ENCODE assay signal across 10 cellular contexts in the genomic region with DNA sequence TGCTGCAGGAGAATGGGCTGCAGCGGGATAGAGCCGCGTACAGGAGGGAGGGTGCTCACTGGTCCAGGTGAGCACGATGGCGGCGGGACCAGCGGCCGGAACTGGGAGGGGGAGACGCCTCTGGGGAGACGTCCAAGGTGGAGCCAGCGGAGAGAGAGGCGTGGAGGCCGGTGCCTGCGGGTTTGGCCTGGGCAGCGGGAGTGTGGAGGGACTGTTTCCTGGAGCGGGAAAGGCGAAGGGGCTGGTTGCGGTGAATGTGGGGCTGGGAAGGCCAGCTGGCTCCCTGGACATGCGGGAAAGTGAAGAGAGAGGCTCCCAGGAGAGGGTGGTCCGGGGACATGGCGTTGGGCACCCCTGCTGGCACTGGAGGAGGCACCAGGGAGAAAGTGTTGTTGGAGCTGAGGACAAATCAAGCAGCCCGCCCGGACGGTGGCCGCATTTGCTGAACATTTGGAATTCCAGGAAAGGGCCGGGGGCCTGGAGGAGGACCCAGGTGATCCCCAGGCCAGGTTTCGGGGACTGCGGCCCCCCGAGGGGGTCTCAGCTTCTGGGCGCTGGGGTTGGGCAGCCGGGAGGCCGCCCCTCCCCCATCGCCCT. TPM values are rescaled to one million over a fixed set of nuclear protein-coding genes. Genes with fewer than 3 reads are reported as not detected.
DNase-seq lines count a peak whose midpoint lies in the region; ATAC-seq and TF ChIP-seq lines count a peak whose summit lies in the region.
"Had no signal": no experiment of that assay in that cellular context is flagged by ENCODE, and none has a peak within 500 bp of the region (broad histone marks: within the 10 kb centered on the region; RNA-seq: fewer than 3 reads in every experiment).

No MANE protein-coding gene starts in this region.

- H3K9me3 ChIP-seq in BE2C, result no peaks in the 10 kb centered on the region

- no peak for ATAC-seq in HG03342 (IDR thresholded peaks at IDR 0.05; ENCODE audit: unreplicated experiment)
- ATAC-seq in GM21423 (IDR thresholded peaks at IDR 0.05; ENCODE audit: unreplicated experiment), result no peak

- no peaks in the 10 kb centered on the region for H3K36me3 Mint-ChIP-seq in nephron progenitor cell (ENCODE audit: low read depth)

- no peaks in the 10 kb centered on the region for H3K27me3 ChIP-seq in BE2C

- peaks cover 65% of the 10 kb centered on the region for H3K4me1 ChIP-seq in BE2C

- H3K4me1 Mint-ChIP-seq in nephron progenitor cell, result peaks cover 35% of the 10 kb centered on the region

- no peak for TF ChIP-seq CTCF in BE2C (IDR thresholded peaks at IDR 0.05; ENCODE audit: low read depth, low read length)
- TF ChIP-seq CTCF in coronary artery (IDR thresholded peaks at IDR 0.05), result no peak
- no peak for TF ChIP-seq CTCF in nephron progenitor cell (IDR thresholded peaks at IDR 0.05)

- no peak overlapping the region for H3K27ac ChIP-seq in coronary artery
- H3K27ac ChIP-seq: HL-60 had no signal

- no peak overlapping the region for H3K27ac Mint-ChIP-seq in nephron progenitor cell

- peaks cover 85% of the 10 kb centered on the region for H3K27me3 Mint-ChIP-seq in nephron progenitor cell (ENCODE audit: low read depth, poor library complexity)

- H3K4me3 ChIP-seq in BE2C (ENCODE audit: low read depth, low read length), result peak overlapping the region; percentile 49
- peak overlapping the region; percentile 63 for H3K4me3 ChIP-seq in coronary artery

- no peaks in the 10 kb centered on the region for H3K9me3 Mint-ChIP-seq in nephron progenitor cell

- peak overlapping the region; percentile 80 for H3K4me3 Mint-ChIP-seq in nephron progenitor cell

- H3K36me3 ChIP-seq in BE2C, result no peaks in the 10 kb centered on the region

- DNase-seq in BE2C, result peak; percentile 44
- peak; percentile 51 for DNase-seq in HuH-7 (ENCODE audit: low spot score)
- DNase-seq in coronary artery (ENCODE audit: low spot score), result no peak
- peak; percentile 39 for DNase-seq in nephron progenitor cell
- DNase-seq in activated effector memory CD4-positive, alpha-beta T cell treated with anti-CD3 and anti-CD28 coated beads, Interleukin-2, amount 50 U/mL, for 16 hours, result no peak
- no peak for DNase-seq in T-helper 2 cell

RNA-seq across cellular contexts. Expression of a gene that starts 34.3 kb away (rescaled TPM):
- polyA plus RNA-seq in BE2C (2012; ENCODE audit: insufficient read depth, insufficient read length, low read depth), result 0.12 TPM
- polyA plus RNA-seq: fibroblast of lung had no signal

Comparison
In these comparisons a context has a peak if more than half of its experiments do, and no peak if none do; other contexts are left out.
1. DNase-seq: peak in BE2C (single experiment), HuH-7 (single experiment) and nephron progenitor cell (single experiment); none in coronary artery (single experiment), activated effector memory CD4-positive, alpha-beta T cell treated with anti-CD3 and anti-CD28 coated beads, Interleukin-2, amount 50 U/mL, for 16 hours (single experiment) and T-helper 2 cell (0 of 5).